15 cellular contexts compared by ENCODE assay signal in genomic region chr1:234069760-234070159, GRCh38.
DNase-seq lines count a peak whose midpoint lies in the region; ATAC-seq, FAIRE-seq and TF ChIP-seq lines count a peak whose summit lies in the region.
"Had no signal": no experiment of that assay in that cellular context is flagged by ENCODE, and none has a peak within 500 bp of the region (broad histone marks: within the 10 kb centered on the region; RNA-seq: fewer than 3 reads in every experiment).

No MANE protein-coding gene starts in this region.

- WGBS in A549 (ENCODE audit: missing lambda C conversion rate) = 74% methylated on average over 3 of the region's 3 CpGs

- no peak overlapping the region for H2AFZ ChIP-seq in OCI-LY7 (ENCODE audit: low read length)

- H3K4me1 Mint-ChIP-seq in stimulated activated naive CD8-positive, alpha-beta T cell treated with anti-CD3 and anti-CD28 coated beads, Interleukin-15, amount 100 ng/mL, for 72 hours = no peaks in the 10 kb centered on the region
- H3K4me1 Mint-ChIP-seq in activated CD8-positive, alpha-beta T cell treated with anti-CD3 and anti-CD28 coated beads, Interleukin-2, amount 10 ng/mL, durations not matched to agents 7 days and 5 days (ENCODE audit: low read depth) = no peaks in the 10 kb centered on the region

- no peak overlapping the region for H3K4me2 ChIP-seq in A549
- no peak overlapping the region for H3K4me2 ChIP-seq in OCI-LY7 (ENCODE audit: low read length)

- intact Hi-C loops in OCI-LY7 (cut with micrococcal nuclease; ENCODE audit: unreplicated experiment) = loop anchor here (5.0 kb wide), 2 partner anchors 672 to 762 kb away; no protein-coding TSS in a partner anchor

- peaks cover 0 to 8% of the 10 kb centered on the region in 2 donors for H3K9me3 Mint-ChIP-seq in stimulated activated naive CD8-positive, alpha-beta T cell treated with anti-CD3 and anti-CD28 coated beads, Interleukin-15, amount 100 ng/mL, for 72 hours
- H3K9me3 Mint-ChIP-seq in activated CD8-positive, alpha-beta T cell treated with anti-CD3 and anti-CD28 coated beads, Interleukin-2, amount 10 ng/mL, durations not matched to agents 7 days and 5 days (ENCODE audit: insufficient read depth) = no peaks in the 10 kb centered on the region

- CTCF ChIA-PET in A549 (lab: Yijun Ruan, JAX) = interaction anchor here (1.3 to 4.5 kb wide), 2 partner anchors 11 to 629 kb away, joined by 3 to 28 read pairs; no protein-coding TSS in a partner anchor
- CTCF ChIA-PET in OCI-LY7 (lab: Charles Lee; ENCODE audit: unreplicated experiment) = no interaction called here
- CTCF ChIA-PET in activated CD8-positive, alpha-beta T cell treated with anti-CD3 and anti-CD28 coated beads, Interleukin-2, amount 10 ng/mL, durations not matched to agents 7 days and 5 days (lab: Charles Lee) = interaction anchor here (1.1 kb wide), 1 partner anchor 628 kb away, joined by 3 read pairs; no protein-coding TSS in a partner anchor

- H3K4me3 ChIP-seq in A549 (no peak overlapping the region), OCI-LY7 (ENCODE audit: low read depth, low read length, poor library complexity, severe bottlenecking) (no peak overlapping the region), epithelial cell of proximal tubule (ENCODE audit: low read depth, low read length) (no peak overlapping the region)
- H3K4me3 ChIP-seq: body of pancreas, right atrium auricular region had no signal

- DNase-seq in A549 (ENCODE audit: low read depth in 1 of 2, low spot score in 1 of 2) (peak in 1 of 2 experiments; percentile 45), OCI-LY7 (ENCODE audit: low spot score) (no peak), epithelial cell of proximal tubule (ENCODE audit: low read depth) (no peak), GM19238 (ENCODE audit: insufficient read length, low spot score) (no peak)
- no peak for DNase-seq in stimulated activated naive CD8-positive, alpha-beta T cell treated with anti-CD3 and anti-CD28 coated beads, Interleukin-15, amount 100 ng/mL, for 72 hours
- DNase-seq in activated CD8-positive, alpha-beta T cell treated with anti-CD3 and anti-CD28 coated beads, Interleukin-2, amount 10 ng/mL, durations not matched to agents 7 days and 5 days = no peak
- DNase-seq: activated CD8-positive, alpha-beta memory T cell treated with anti-CD3 and anti-CD28 coated beads, Interleukin-2, amount 50 U/mL, for 48 hours; body of pancreas; H7; left cardiac atrium; T-helper 2 cell had no signal

- H3K79me2 ChIP-seq in OCI-LY7 (ENCODE audit: insufficient read depth, low read depth, low read length) = no peaks in the 10 kb centered on the region

- ATAC-seq in A549 = peak; percentile 54 to 65; a peak in 5 of 6 replicates
- no peak for ATAC-seq in stimulated activated naive CD8-positive, alpha-beta T cell treated with anti-CD3 and anti-CD28 coated beads, Interleukin-15, amount 100 ng/mL, for 72 hours
- ATAC-seq in activated CD8-positive, alpha-beta T cell treated with anti-CD3 and anti-CD28 coated beads, Interleukin-2, amount 10 ng/mL, durations not matched to agents 7 days and 5 days = no peak
- no peak for ATAC-seq in GM18517 (IDR thresholded peaks at IDR 0.05; ENCODE audit: unreplicated experiment)
- ATAC-seq: body of pancreas, left cardiac atrium had no signal

- TF ChIP-seq RAD21 in A549 (conservative IDR thresholded peaks at IDR 0.05 in 1 of 2, IDR thresholded peaks at IDR 0.05 in 1 of 2) = peak; percentile 52 to 54

- no peak for FAIRE-seq in A549 (lab: Jason Lieb, UNC)

- TF ChIP-seq CTCF in A549 (IDR thresholded peaks at IDR 0.05) (peak; percentile 36), GM12874 (IDR thresholded peaks at IDR 0.05; ENCODE audit: insufficient read depth, low read depth, low read length) (0 out of 2 replicates have a peak, but pooled peaks have one; percentile 13), OCI-LY7 (conservative IDR thresholded peaks at IDR 0.05; ENCODE audit: low read length) (0 out of 2 replicates have a peak, but pooled peaks have one; percentile 40), epithelial cell of proximal tubule (conservative IDR thresholded peaks at IDR 0.05; ENCODE audit: low read depth, low read length) (peak; percentile 55)

- H3K4me3 Mint-ChIP-seq in stimulated activated naive CD8-positive, alpha-beta T cell treated with anti-CD3 and anti-CD28 coated beads, Interleukin-15, amount 100 ng/mL, for 72 hours = no peak overlapping the region
- H3K4me3 Mint-ChIP-seq in activated CD8-positive, alpha-beta T cell treated with anti-CD3 and anti-CD28 coated beads, Interleukin-2, amount 10 ng/mL, durations not matched to agents 7 days and 5 days = no peak overlapping the region
- H3K4me3 Mint-ChIP-seq: CD4-positive, CD25-positive, alpha-beta regulatory T cell had no signal

- BruUV-seq in OCI-LY7 (replicated peaks; lab: Mats Ljungman, UMichigan) = no TSS peak

- no peaks in the 10 kb centered on the region for H3K9me3 ChIP-seq in A549
- no peaks in the 10 kb centered on the region for H3K9me3 ChIP-seq in OCI-LY7 (ENCODE audit: low read length)
- H3K9me3 ChIP-seq: body of pancreas, right atrium auricular region had no signal

- H4K20me1 ChIP-seq in OCI-LY7 (ENCODE audit: insufficient read depth, low read length) = no peaks in the 10 kb centered on the region

- H3K27ac Mint-ChIP-seq in stimulated activated naive CD8-positive, alpha-beta T cell treated with anti-CD3 and anti-CD28 coated beads, Interleukin-15, amount 100 ng/mL, for 72 hours = no peak overlapping the region
- H3K27ac Mint-ChIP-seq in activated CD8-positive, alpha-beta T cell treated with anti-CD3 and anti-CD28 coated beads, Interleukin-2, amount 10 ng/mL, durations not matched to agents 7 days and 5 days = no peak overlapping the region
- H3K27ac Mint-ChIP-seq: CD4-positive, CD25-positive, alpha-beta regulatory T cell had no signal

- peaks cover 19% of the 10 kb centered on the region for H3K27me3 Mint-ChIP-seq in stimulated activated naive CD8-positive, alpha-beta T cell treated with anti-CD3 and anti-CD28 coated beads, Interleukin-15, amount 100 ng/mL, for 72 hours
- peaks cover 10% of the 10 kb centered on the region for H3K27me3 Mint-ChIP-seq in activated CD8-positive, alpha-beta T cell treated with anti-CD3 and anti-CD28 coated beads, Interleukin-2, amount 10 ng/mL, durations not matched to agents 7 days and 5 days (ENCODE audit: low read depth)

- H3K4me1 ChIP-seq in A549 = no peaks in the 10 kb centered on the region
- no peaks in the 10 kb centered on the region for H3K4me1 ChIP-seq in OCI-LY7 (ENCODE audit: insufficient read depth, low read length, poor library complexity, severe bottlenecking)
- H3K4me1 ChIP-seq: right atrium auricular region had no signal

- no peaks in the 10 kb centered on the region for H3K36me3 Mint-ChIP-seq in activated CD8-positive, alpha-beta T cell treated with anti-CD3 and anti-CD28 coated beads, Interleukin-2, amount 10 ng/mL, durations not matched to agents 7 days and 5 days (ENCODE audit: low read depth)
- H3K36me3 Mint-ChIP-seq: CD4-positive, CD25-positive, alpha-beta regulatory T cell had no signal

- no peaks in the 10 kb centered on the region for H3K9me2 ChIP-seq in OCI-LY7 (ENCODE audit: insufficient read depth, low read length)

- H3K27ac ChIP-seq in A549 (0 out of 6 replicates have a peak overlapping the region, but pooled peaks of 1 of the 2 experiments have one; percentile 0), OCI-LY7 (ENCODE audit: low read depth, low read length, poor library complexity, severe bottlenecking) (no peak overlapping the region)
- H3K27ac ChIP-seq: body of pancreas, right atrium auricular region had no signal

- no peak for TF ChIP-seq POLR2A in A549 (IDR thresholded peaks at IDR 0.05; ENCODE audit: low read length)

- TF ChIP-seq EP300 in A549 (IDR thresholded peaks at IDR 0.05) = no peak

- no peaks in the 10 kb centered on the region for H3K36me3 ChIP-seq in OCI-LY7 (ENCODE audit: insufficient read depth, low read length)
- H3K36me3 ChIP-seq: right atrium auricular region had no signal

- POLR2A ChIA-PET in A549 (lab: Yijun Ruan, JAX) = no interaction called here
- POLR2A ChIA-PET in OCI-LY7 (lab: Charles Lee) = no interaction called here
- POLR2A ChIA-PET in activated CD8-positive, alpha-beta T cell treated with anti-CD3 and anti-CD28 coated beads, Interleukin-2, amount 10 ng/mL, durations not matched to agents 7 days and 5 days (lab: Charles Lee) = no interaction called here

TF ChIP-seq in A549, 52 proteins besides CTCF, POLR2A, EP300 and RAD21:
- TF ChIP-seq MAFK (IDR thresholded peaks at IDR 0.05; ENCODE audit: partially characterized antibody) = no peak
- TF ChIP-seq SMC3 (IDR thresholded peaks at IDR 0.05) = peak; percentile 36; the same call in 2 of the 3 replicates
- no peak for TF ChIP-seq NFE2L2 (conservative IDR thresholded peaks at IDR 0.05; ENCODE audit: low read length)
- TF ChIP-seq, protein P1, sequence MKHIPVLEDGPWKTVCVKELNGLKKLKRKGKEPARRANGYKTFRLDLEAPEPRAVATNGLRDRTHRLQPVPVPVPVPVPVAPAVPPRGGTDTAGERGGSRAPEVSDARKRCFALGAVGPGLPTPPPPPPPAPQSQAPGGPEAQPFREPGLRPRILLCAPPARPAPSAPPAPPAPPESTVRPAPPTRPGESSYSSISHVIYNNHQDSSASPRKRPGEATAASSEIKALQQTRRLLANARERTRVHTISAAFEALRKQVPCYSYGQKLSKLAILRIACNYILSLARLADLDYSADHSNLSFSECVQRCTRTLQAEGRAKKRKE (CRISPR knock-in tag; IDR thresholded peaks at IDR 0.05; ENCODE audit: low read depth) = no peak
TF ChIP-seq in A549: peak in this region for 1.

Comparison
In these comparisons a context has a peak if more than half of its experiments do, and no peak if none do; other contexts are left out.
1. ATAC-seq: peak in A549 (2 of 2); none in stimulated activated naive CD8-positive, alpha-beta T cell treated with anti-CD3 and anti-CD28 coated beads, Interleukin-15, amount 100 ng/mL, for 72 hours (single experiment), activated CD8-positive, alpha-beta T cell treated with anti-CD3 and anti-CD28 coated beads, Interleukin-2, amount 10 ng/mL, durations not matched to agents 7 days and 5 days (single experiment) and GM18517 (single experiment).
2. Peak in every context shown above with its lines, with median percentiles within 50 percentile points of each other: CTCF ChIP-seq.